In the genomic region with DNA sequence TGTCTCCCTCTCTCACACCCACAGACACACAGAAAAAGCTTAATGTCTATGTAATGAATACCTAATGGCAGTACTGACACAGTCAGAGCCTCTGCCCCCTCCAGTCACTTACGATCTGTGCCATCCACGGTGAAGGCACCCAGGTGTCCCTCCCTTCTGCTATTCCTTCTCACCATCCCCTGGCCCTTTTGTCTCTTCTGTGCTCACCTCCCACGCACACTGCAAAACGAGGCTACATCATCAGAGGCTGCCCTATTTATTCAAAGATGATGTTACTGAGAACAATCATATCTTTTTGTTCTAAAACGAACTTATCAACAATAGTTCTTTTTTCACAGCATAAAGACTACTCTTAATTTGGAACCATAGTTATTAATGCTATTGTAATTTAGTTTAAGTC, we compare ENCODE assay signal across 29 cellular contexts.
DNase-seq lines count a peak whose midpoint lies in the region; ATAC-seq, FAIRE-seq and TF ChIP-seq lines count a peak whose summit lies in the region.
"Had no signal": no experiment of that assay in that cellular context is flagged by ENCODE, and none has a peak within 500 bp of the region (broad histone marks: within the 10 kb centered on the region; RNA-seq: fewer than 3 reads in every experiment).

No MANE protein-coding gene starts in this region.

- H3K36me3 ChIP-seq in gastrocnemius medialis: peaks cover 0 to 13% of the 10 kb centered on the region in 2 donors
- H3K36me3 ChIP-seq: BE2C, SJCRH30 had no signal

- no peak for TF ChIP-seq CTCF in activated CD8-positive, alpha-beta T cell treated with anti-CD3 and anti-CD28 coated beads for 36 hours (IDR thresholded peaks at IDR 0.05)
- TF ChIP-seq CTCF in gastrocnemius medialis (IDR thresholded peaks at IDR 0.05 in 4 of 5, conservative IDR thresholded peaks at IDR 0.05 in 1 of 5): no peak

- H3K27ac ChIP-seq in cingulate gyrus (ENCODE audit: low read depth, low read length): peak overlapping the region; percentile 51
- peak overlapping the region in 3 of 4 donors; percentile 5 to 57 (median 24) for H3K27ac ChIP-seq in gastrocnemius medialis
- H3K27ac ChIP-seq: SJCRH30 had no signal

- no peak overlapping the region for H3K27ac Mint-ChIP-seq in activated CD8-positive, alpha-beta T cell treated with anti-CD3 and anti-CD28 coated beads for 36 hours
- H3K27ac Mint-ChIP-seq in activated CD8-positive, alpha-beta T cell treated with anti-CD3 and anti-CD28 coated beads, Interleukin-2, amount 10 ng/mL, durations not matched to agents 7 days and 5 days: no peak overlapping the region
- H3K27ac Mint-ChIP-seq: CD14-positive monocyte, GM23338, H9, HFFc6 had no signal

- intact Hi-C loops in activated CD8-positive, alpha-beta T cell treated with anti-CD3 and anti-CD28 coated beads for 36 hours (cut with micrococcal nuclease): no loop called here
- intact Hi-C loops in gastrocnemius medialis (cut with DNase I; ENCODE audit: low total_unique reads): no loop called here
- intact Hi-C loops in Right ventricle myocardium inferior (cut with DNase I): no loop called here

- H3K4me3 Mint-ChIP-seq in activated CD8-positive, alpha-beta T cell treated with anti-CD3 and anti-CD28 coated beads for 36 hours: no peak overlapping the region
- no peak overlapping the region for H3K4me3 Mint-ChIP-seq in activated CD8-positive, alpha-beta T cell treated with anti-CD3 and anti-CD28 coated beads, Interleukin-2, amount 10 ng/mL, durations not matched to agents 7 days and 5 days
- H3K4me3 Mint-ChIP-seq: CD14-positive monocyte, GM23338, H9, HFFc6 had no signal

- peaks cover 45% of the 10 kb centered on the region for H3K4me1 Mint-ChIP-seq in activated CD8-positive, alpha-beta T cell treated with anti-CD3 and anti-CD28 coated beads for 36 hours (ENCODE audit: low read depth)
- no peaks in the 10 kb centered on the region for H3K4me1 Mint-ChIP-seq in activated CD8-positive, alpha-beta T cell treated with anti-CD3 and anti-CD28 coated beads, Interleukin-2, amount 10 ng/mL, durations not matched to agents 7 days and 5 days (ENCODE audit: low read depth)

- no peaks in the 10 kb centered on the region for H3K27me3 ChIP-seq in gastrocnemius medialis
- H3K27me3 ChIP-seq: BE2C, SJCRH30 had no signal

- POLR2A ChIA-PET in activated CD8-positive, alpha-beta T cell treated with anti-CD3 and anti-CD28 coated beads for 36 hours (lab: Charles Lee): no interaction called here
- POLR2A ChIA-PET in activated CD8-positive, alpha-beta T cell treated with anti-CD3 and anti-CD28 coated beads, Interleukin-2, amount 10 ng/mL, durations not matched to agents 7 days and 5 days (lab: Charles Lee): no interaction called here

- DNase-seq in activated CD8-positive, alpha-beta T cell treated with anti-CD3 and anti-CD28 coated beads for 36 hours: no peak
- DNase-seq in activated CD8-positive, alpha-beta T cell treated with anti-CD3 and anti-CD28 coated beads, Interleukin-2, amount 10 ng/mL, durations not matched to agents 7 days and 5 days: no peak
- DNase-seq in gastrocnemius medialis (no peak), Right ventricle myocardium inferior (ENCODE audit: missing footprints) (no peak), putamen (ENCODE audit: low spot score) (no peak), urothelium cell line (ENCODE audit: low spot score) (no peak)
- DNase-seq: 8988T; ACHN; BE2C; Calu3; DMS79 treated with DMSO at 0.1 percent for 48 hours; GF-D8; H9; HFFc6; KG1; NCI-H1048; NCI-H1417; NCI-H1694; NCI-H2029 treated with DMSO at 0.1 percent for 48 hours; NCI-H524; NCI-H774; NK-92 treated with Interleukin-12 subunit alpha and Interleukin-12 subunit beta, amount 100 ng/mL, for 24 hours; PC-3; SJCRH30 had no signal

- peaks cover 91 to 96% of the 10 kb centered on the region in 2 donors for H3K4me1 ChIP-seq in gastrocnemius medialis
- H3K4me1 ChIP-seq: BE2C, SJCRH30 had no signal

- FAIRE-seq in urothelium cell line (lab: Jason Lieb, UNC): no peak
- FAIRE-seq: GM12891 had no signal

- H3K9me3 Mint-ChIP-seq in activated CD8-positive, alpha-beta T cell treated with anti-CD3 and anti-CD28 coated beads for 36 hours: peaks cover 6% of the 10 kb centered on the region
- peaks cover 8% of the 10 kb centered on the region for H3K9me3 Mint-ChIP-seq in activated CD8-positive, alpha-beta T cell treated with anti-CD3 and anti-CD28 coated beads, Interleukin-2, amount 10 ng/mL, durations not matched to agents 7 days and 5 days (ENCODE audit: insufficient read depth)
- H3K9me3 Mint-ChIP-seq: GM23338, H9, HFFc6 had no signal

- CTCF ChIA-PET in activated CD8-positive, alpha-beta T cell treated with anti-CD3 and anti-CD28 coated beads for 36 hours (lab: Charles Lee): no interaction called here
- CTCF ChIA-PET in activated CD8-positive, alpha-beta T cell treated with anti-CD3 and anti-CD28 coated beads, Interleukin-2, amount 10 ng/mL, durations not matched to agents 7 days and 5 days (lab: Charles Lee): interaction anchor here (1.2 kb wide), 1 partner anchor 11 kb away, joined by 3 read pairs; no protein-coding TSS in a partner anchor

- in situ Hi-C loops in gastrocnemius medialis (cut with MboI; ENCODE audit: low sequenced_read_pairs in 4 of 4): loop anchor here in 2 of 4 donors (25.0 kb wide), 2 partner anchors 232 to 357 kb away; no protein-coding TSS in a partner anchor

- ATAC-seq in activated CD8-positive, alpha-beta T cell treated with anti-CD3 and anti-CD28 coated beads for 36 hours: peak; percentile 24
- ATAC-seq in activated CD8-positive, alpha-beta T cell treated with anti-CD3 and anti-CD28 coated beads, Interleukin-2, amount 10 ng/mL, durations not matched to agents 7 days and 5 days: no peak
- ATAC-seq in gastrocnemius medialis (no peak), Right ventricle myocardium inferior (no peak)
- ATAC-seq: GM23338, PC-3, SK-N-SH treated with all-trans-retinoic acid at 6 μM for 48 hours had no signal

- no peak for TF ChIP-seq POLR2A in gastrocnemius medialis (IDR thresholded peaks at IDR 0.05)

- H3K9me3 ChIP-seq in gastrocnemius medialis: no peaks in the 10 kb centered on the region
- H3K9me3 ChIP-seq: BE2C, SJCRH30 had no signal

- no peaks in the 10 kb centered on the region for H3K27me3 Mint-ChIP-seq in activated CD8-positive, alpha-beta T cell treated with anti-CD3 and anti-CD28 coated beads for 36 hours
- no peaks in the 10 kb centered on the region for H3K27me3 Mint-ChIP-seq in activated CD8-positive, alpha-beta T cell treated with anti-CD3 and anti-CD28 coated beads, Interleukin-2, amount 10 ng/mL, durations not matched to agents 7 days and 5 days (ENCODE audit: low read depth)

- H3K36me3 Mint-ChIP-seq in activated CD8-positive, alpha-beta T cell treated with anti-CD3 and anti-CD28 coated beads for 36 hours (ENCODE audit: low read depth): peaks cover 34% of the 10 kb centered on the region
- H3K36me3 Mint-ChIP-seq in activated CD8-positive, alpha-beta T cell treated with anti-CD3 and anti-CD28 coated beads, Interleukin-2, amount 10 ng/mL, durations not matched to agents 7 days and 5 days (ENCODE audit: low read depth): peaks cover 12% of the 10 kb centered on the region

- H3K4me3 ChIP-seq in gastrocnemius medialis: no peak overlapping the region
- H3K4me3 ChIP-seq: GM23338, SJCRH30 had no signal
